ENCODE assay signal across 2 cellular contexts in genomic region chr12:64194333-64195149, GRCh38.
TF ChIP-seq lines count a peak whose summit lies in the region.

No MANE protein-coding gene starts in this region.

TF ChIP-seq in IMR-90, 13 proteins besides CTCF, POLR2A, EP300 and RAD21:
- TF ChIP-seq MAFK (IDR thresholded peaks at IDR 0.05; ENCODE audit: low read depth, low read length) (no peak), CEBPB (IDR thresholded peaks at IDR 0.05; ENCODE audit: low read depth, low read length) (no peak), FOS (IDR thresholded peaks at IDR 0.05; ENCODE audit: low read depth, low read length) (no peak), CHD1 (IDR thresholded peaks at IDR 0.05; ENCODE audit: low read depth, low read length) (no peak), RCOR1 (IDR thresholded peaks at IDR 0.05; ENCODE audit: insufficient replicate concordance, low read length) (no peak), USF2 (IDR thresholded peaks at IDR 0.05; ENCODE audit: low read depth, low read length) (no peak), ELK1 (IDR thresholded peaks at IDR 0.05; ENCODE audit: borderline replicate concordance, low read depth, low read length) (no peak), RFX5 (IDR thresholded peaks at IDR 0.05; ENCODE audit: low read depth, low read length) (no peak), SMC3 (IDR thresholded peaks at IDR 0.05; ENCODE audit: low read depth, low read length) (no peak)

TF ChIP-seq in K562, 482 proteins besides CTCF, POLR2A, EP300 and RAD21:
- no peak for TF ChIP-seq MXD1 (CRISPR knock-in tag; IDR thresholded peaks at IDR 0.05; ENCODE audit: borderline replicate concordance, poor library complexity, severe bottlenecking)
- TF ChIP-seq HNRNPH1 (optimal IDR thresholded peaks at IDR 0.05; ENCODE audit: low read depth, low read length), result no peak
- TF ChIP-seq ZNF436 (CRISPR knock-in tag; IDR thresholded peaks at IDR 0.05), result no peak
- TF ChIP-seq SFPQ (IDR thresholded peaks at IDR 0.05; ENCODE audit: low read depth, low read length), result no peak
- TF ChIP-seq COPS2 (conservative IDR thresholded peaks at IDR 0.05), result no peak
- no peak for TF ChIP-seq ZNF449 (CRISPR knock-in tag; IDR thresholded peaks at IDR 0.05)
- no peak for TF ChIP-seq SAFB (IDR thresholded peaks at IDR 0.05; ENCODE audit: borderline replicate concordance, low read depth, low read length)
- TF ChIP-seq ZC3H8 (IDR thresholded peaks at IDR 0.05), result no peak
- TF ChIP-seq ZNF518B (CRISPR knock-in tag; IDR thresholded peaks at IDR 0.05), result no peak
- TF ChIP-seq HOMEZ (CRISPR knock-in tag; IDR thresholded peaks at IDR 0.05), result no peak
